In genomic region chr1:36386262-36387140, GRCh38 we compare ENCODE assay signal across 8 cellular contexts. TPM values are rescaled to one million over a fixed set of nuclear protein-coding genes. Genes with fewer than 3 reads are reported as not detected.
DNase-seq lines count a peak whose midpoint lies in the region; ATAC-seq, FAIRE-seq and TF ChIP-seq lines count a peak whose summit lies in the region.

No MANE protein-coding gene starts in this region.

- peak overlapping the region; percentile 92 for H3K27ac ChIP-seq in C4-2B
- H3K27ac ChIP-seq in endothelial cell of umbilical vein (ENCODE audit: insufficient read depth, low read depth, low read length) = peak overlapping the region; percentile 97

- H3K4me3 Mint-ChIP-seq in mesothelial cell of epicardium = peak overlapping the region; percentile 95

- no peaks in the 10 kb centered on the region for H3K9me3 Mint-ChIP-seq in mesothelial cell of epicardium

- H2AFZ ChIP-seq in endothelial cell of umbilical vein (ENCODE audit: low read depth, low read length) = peak overlapping the region; percentile 6

- H3K4me3 ChIP-seq in endothelial cell of umbilical vein (replicated peaks in 1 of 3; ENCODE audit: insufficient read depth in 1 of 3, low read depth in 1 of 3, low read length in 3 of 3) = peak overlapping the region; percentile 27 to 72 (median 34)

- intact Hi-C loops in endothelial cell of umbilical vein (cut with micrococcal nuclease) = loop anchor here (1.0 to 5.0 kb wide), 7 partner anchors 11 to 1091 kb away; partner anchors contain the start of genes EVA1B, LSM10 and TRAPPC3

- TF ChIP-seq CTCF in C4-2B (conservative IDR thresholded peaks at IDR 0.05) (no peak), endothelial cell of umbilical vein (IDR thresholded peaks at IDR 0.05; ENCODE audit: extremely low read depth in 1 of 2, insufficient read depth in 1 of 2, low read depth in 1 of 2, low read length in 2 of 2) (no peak), mesothelial cell of epicardium (IDR thresholded peaks at IDR 0.05; ENCODE audit: unreplicated experiment) (no peak)

- no peaks in the 10 kb centered on the region for H3K27me3 ChIP-seq in endothelial cell of umbilical vein (ENCODE audit: control insufficient read depth in 2 of 2, insufficient read depth in 2 of 2, low read length in 2 of 2)

- H3K9me1 ChIP-seq in endothelial cell of umbilical vein (replicated peaks; ENCODE audit: control insufficient read depth, extremely low read depth, insufficient read depth, low read length) = no peaks in the 10 kb centered on the region

- TF ChIP-seq POLR2A in endothelial cell of umbilical vein (IDR thresholded peaks at IDR 0.05; ENCODE audit: low read depth, low read length) = peak; percentile 88

- H4K20me1 ChIP-seq in endothelial cell of umbilical vein (replicated peaks; ENCODE audit: control insufficient read depth, extremely low read depth, insufficient read depth, low read length) = no peaks in the 10 kb centered on the region

- dilution Hi-C loops in endothelial cell of umbilical vein (cut with MboI; ENCODE audit: extremely low pct_ligation_motif_present, low sequenced_read_pairs) = no loop called here

- CTCF ChIA-PET in endothelial cell of umbilical vein (lab: Charles Lee) = interaction anchor here (1.1 to 4.7 kb wide), 11 partner anchors 10 to 290 kb away, joined by 3 to 55 read pairs (median 8); partner anchors contain the start of genes EVA1B, LSM10 and SH3D21

- peak overlapping the region; percentile 97 for H3K27ac Mint-ChIP-seq in mesothelial cell of epicardium

- H3K27me3 Mint-ChIP-seq in mesothelial cell of epicardium (ENCODE audit: low read depth) = no peaks in the 10 kb centered on the region

- ATAC-seq in GM19438 (IDR thresholded peaks at IDR 0.05; ENCODE audit: low read depth, unreplicated experiment) = peak; percentile 45

- peak overlapping the region; percentile 89 for H3K4me2 ChIP-seq in endothelial cell of umbilical vein (ENCODE audit: insufficient read depth, low read length)

- FAIRE-seq in endothelial cell of umbilical vein (lab: Jason Lieb, UNC) = peak; percentile 99

- H3K36me3 ChIP-seq in endothelial cell of umbilical vein (ENCODE audit: control insufficient read depth in 2 of 2, extremely low read depth in 1 of 2, insufficient read depth in 2 of 2, low read length in 2 of 2) = peaks cover 0 to 6% of the 10 kb centered on the region in 2 experiments

- H3K4me1 Mint-ChIP-seq in mesothelial cell of epicardium = peaks cover 33% of the 10 kb centered on the region

- H3K9me3 ChIP-seq in endothelial cell of umbilical vein (replicated peaks; ENCODE audit: control insufficient read depth, insufficient read depth, low read length) = no peaks in the 10 kb centered on the region

- H3K79me2 ChIP-seq in endothelial cell of umbilical vein (ENCODE audit: control insufficient read depth, insufficient read depth, low read length) = peaks cover 38% of the 10 kb centered on the region

- BruUV-seq in endothelial cell of umbilical vein (replicated peaks; lab: Mats Ljungman, UMichigan) = TSS peak; percentile 83

- H3K4me1 ChIP-seq in endothelial cell of umbilical vein (ENCODE audit: control insufficient read depth, extremely low read depth, insufficient read depth, low read length) = peaks cover 24% of the 10 kb centered on the region

- DNase-seq in HS-5 (ENCODE audit: low read depth) (peak; percentile 99), NOMO-1 treated with dmso at 0.1 percent for 144 hours (lab: John Stamatoyannopoulos, UW; ENCODE audit: unreplicated experiment) (peak; percentile 99), endothelial cell of umbilical vein (ENCODE audit: low read depth, low spot score) (peak; percentile 98), mesothelial cell of epicardium (ENCODE audit: low spot score in 2 of 2, unreplicated experiment in 2 of 2) (peak in 1 of 2 experiments; percentile 70)
- peak; percentile 81 for DNase-seq in activated CD8-positive, alpha-beta memory T cell treated with anti-CD3 and anti-CD28 coated beads, Interleukin-2, amount 50 U/mL, for 1 hour (ENCODE audit: extremely low read depth)
- DNase-seq in stimulated activated CD8-positive, alpha-beta memory T cell treated with anti-CD3 and anti-CD28 coated beads, Interleukin-15, amount 100 ng/mL, for 48 hours (ENCODE audit: low read depth in 2 of 2) = peak; percentile 86 to 91

- peak overlapping the region; percentile 94 for H3K9ac ChIP-seq in endothelial cell of umbilical vein (replicated peaks; ENCODE audit: extremely low read depth, insufficient read depth, low read length)

- POLR2A ChIA-PET in endothelial cell of umbilical vein (lab: Charles Lee) = interaction anchor here (0.5 to 1.7 kb wide), 12 partner anchors 9 to 526 kb away, joined by 3 to 12 read pairs (median 5); partner anchors contain the start of gene LSM10

- peaks cover 7% of the 10 kb centered on the region for H3K36me3 Mint-ChIP-seq in mesothelial cell of epicardium

TF ChIP-seq in endothelial cell of umbilical vein, 7 proteins besides CTCF, POLR2A, EP300 and RAD21:
- TF ChIP-seq JUN (IDR thresholded peaks at IDR 0.05; ENCODE audit: borderline replicate concordance, insufficient read depth, insufficient read length, low read depth) = peak; percentile 90
- no peak for TF ChIP-seq EZH2 (IDR thresholded peaks at IDR 0.05; ENCODE audit: borderline replicate concordance, low read depth, low read length, severe bottlenecking)
- TF ChIP-seq FOS (IDR thresholded peaks at IDR 0.05; ENCODE audit: borderline replicate concordance, insufficient read depth, low read length) = peak; percentile 99
- no peak for TF ChIP-seq GATA2 (IDR thresholded peaks at IDR 0.05; ENCODE audit: insufficient read depth, insufficient read length, low read depth, low read length)
- TF ChIP-seq POLR2AphosphoS5 (IDR thresholded peaks at IDR 0.05; ENCODE audit: insufficient read depth, low read depth, low read length) = peak; percentile 96
TF ChIP-seq in endothelial cell of umbilical vein: peak in this region for 3.

RNA-seq across cellular contexts. Expression of gene STK40, which starts 0.8 kb away (rescaled TPM):
- total RNA-seq in endothelial cell of umbilical vein = 35.2 and 36.8 TPM in 2 replicates
- polyA plus RNA-seq in endothelial cell of umbilical vein = 20.8 and 21.4 TPM in 2 replicates
- 19.7 and 22.9 TPM in 2 replicates for polyA plus RNA-seq in endothelial cell of umbilical vein (2011; cell fraction: cytosol; rRNA removed)
- 25.5 and 29.9 TPM in 2 replicates for polyA plus RNA-seq in endothelial cell of umbilical vein (2011; cell fraction: nucleus; rRNA removed)
- polyA plus RNA-seq in endothelial cell of umbilical vein (2012) = 13.3 and 14.5 TPM in 2 replicates
- polyA minus RNA-seq in endothelial cell of umbilical vein = 26.0 and 37.4 TPM in 2 replicates
- polyA minus RNA-seq in endothelial cell of umbilical vein (2011; cell fraction: cytosol; rRNA and poly(A)+ RNA removed) = 4.6 TPM
- 7.8 and 8.1 TPM in 2 replicates for polyA minus RNA-seq in endothelial cell of umbilical vein (2011; cell fraction: nucleus; rRNA and poly(A)+ RNA removed)
- total RNA-seq in mesothelial cell of epicardium = 40.1 to 43.6 TPM (median 42.7 TPM) in 3 replicates

RNA-seq across cellular contexts. Expression of gene LSM10, which starts 11.2 kb away (rescaled TPM):
- total RNA-seq in endothelial cell of umbilical vein = 38.2 and 40.3 TPM in 2 replicates
- polyA plus RNA-seq in endothelial cell of umbilical vein = 76.9 and 98.5 TPM in 2 replicates
- 79.3 and 82.5 TPM in 2 replicates for polyA plus RNA-seq in endothelial cell of umbilical vein (2011; cell fraction: cytosol; rRNA removed)
- polyA plus RNA-seq in endothelial cell of umbilical vein (2011; cell fraction: nucleus; rRNA removed) = 19.2 and 23.5 TPM in 2 replicates
- 39.0 and 62.6 TPM in 2 replicates for polyA plus RNA-seq in endothelial cell of umbilical vein (2012)
- 35.9 and 40.8 TPM in 2 replicates for polyA minus RNA-seq in endothelial cell of umbilical vein
- 26.2 TPM for polyA minus RNA-seq in endothelial cell of umbilical vein (2011; cell fraction: cytosol; rRNA and poly(A)+ RNA removed)
- 7.1 and 8.3 TPM in 2 replicates for polyA minus RNA-seq in endothelial cell of umbilical vein (2011; cell fraction: nucleus; rRNA and poly(A)+ RNA removed)
- 24.7 to 26.1 TPM (median 26.0 TPM) in 3 replicates for total RNA-seq in mesothelial cell of epicardium
